9 cellular contexts compared by ENCODE assay signal in genomic region chr19:53308339-53308811, GRCh38. TPM values are rescaled to one million over a fixed set of nuclear protein-coding genes. Genes with fewer than 3 reads are reported as not detected.
DNase-seq lines count a peak whose midpoint lies in the region; ATAC-seq lines count a peak whose summit lies in the region.
"Had no signal": no experiment of that assay in that cellular context is flagged by ENCODE, and none has a peak within 500 bp of the region (broad histone marks: within the 10 kb centered on the region; RNA-seq: fewer than 3 reads in every experiment).

No MANE protein-coding gene starts in this region.

- H3K4me1 ChIP-seq in right cardiac atrium (ENCODE audit: control insufficient read depth, insufficient read depth, low read length): no peaks in the 10 kb centered on the region

- no peak overlapping the region for H3K27ac Mint-ChIP-seq in activated CD4-positive, alpha-beta memory T cell treated with anti-CD3 and anti-CD28 coated beads for 36 hours
- no peak overlapping the region for H3K27ac Mint-ChIP-seq in activated CD4-positive, alpha-beta memory T cell treated with anti-CD3 and anti-CD28 coated beads, Interleukin-2, amount 10 ng/mL, durations not matched to agents 7 days and 5 days

- 5% methylated on average over 32 of the region's 32 CpGs for whole genome bisulfite sequencing in right cardiac atrium

- no peak overlapping the region for H3K4me3 ChIP-seq in right cardiac atrium (ENCODE audit: low read length)
- peak overlapping the region; percentile 18 for H3K4me3 ChIP-seq in skeletal muscle cell (ENCODE audit: low read depth, low read length)

- no peaks in the 10 kb centered on the region for H3K27me3 ChIP-seq in right cardiac atrium (ENCODE audit: control insufficient read depth, insufficient read depth)

- no peaks in the 10 kb centered on the region for H3K9me3 ChIP-seq in right cardiac atrium (ENCODE audit: control insufficient read depth, low read length)

- POLR2A ChIA-PET in activated CD4-positive, alpha-beta memory T cell treated with anti-CD3 and anti-CD28 coated beads for 36 hours (lab: Charles Lee): no interaction called here
- POLR2A ChIA-PET in activated CD4-positive, alpha-beta memory T cell treated with anti-CD3 and anti-CD28 coated beads, Interleukin-2, amount 10 ng/mL, durations not matched to agents 7 days and 5 days (lab: Charles Lee): no interaction called here

- peaks cover 22% of the 10 kb centered on the region for H3K27me3 Mint-ChIP-seq in activated CD4-positive, alpha-beta memory T cell treated with anti-CD3 and anti-CD28 coated beads for 36 hours
- no peaks in the 10 kb centered on the region for H3K27me3 Mint-ChIP-seq in activated CD4-positive, alpha-beta memory T cell treated with anti-CD3 and anti-CD28 coated beads, Interleukin-2, amount 10 ng/mL, durations not matched to agents 7 days and 5 days

- peaks cover 30% of the 10 kb centered on the region for H3K9me3 Mint-ChIP-seq in activated CD4-positive, alpha-beta memory T cell treated with anti-CD3 and anti-CD28 coated beads for 36 hours
- H3K9me3 Mint-ChIP-seq in activated CD4-positive, alpha-beta memory T cell treated with anti-CD3 and anti-CD28 coated beads, Interleukin-2, amount 10 ng/mL, durations not matched to agents 7 days and 5 days: peaks cover 39% of the 10 kb centered on the region

- peak in 1 of 2 donors; percentile 32 for ATAC-seq in right cardiac atrium

- no peak overlapping the region for H3K27ac ChIP-seq in right cardiac atrium (ENCODE audit: low read length)

- peaks cover 9% of the 10 kb centered on the region for H3K36me3 Mint-ChIP-seq in activated CD4-positive, alpha-beta memory T cell treated with anti-CD3 and anti-CD28 coated beads for 36 hours
- H3K36me3 Mint-ChIP-seq in activated CD4-positive, alpha-beta memory T cell treated with anti-CD3 and anti-CD28 coated beads, Interleukin-2, amount 10 ng/mL, durations not matched to agents 7 days and 5 days (ENCODE audit: low read depth): no peaks in the 10 kb centered on the region

- peak; percentile 34 for DNase-seq in activated CD4-positive, alpha-beta memory T cell treated with anti-CD3 and anti-CD28 coated beads for 36 hours
- no peak for DNase-seq in activated CD4-positive, alpha-beta memory T cell treated with anti-CD3 and anti-CD28 coated beads, Interleukin-2, amount 10 ng/mL, durations not matched to agents 7 days and 5 days
- DNase-seq in SK-N-DZ (ENCODE audit: low spot score): peak; percentile 21
- DNase-seq in right cardiac atrium: peak in 2 of 3 donors; percentile 20 to 67
- no peak for DNase-seq in skeletal muscle cell (ENCODE audit: low read depth)
- DNase-seq in T-helper 9 cell: no peak
- DNase-seq in activated CD4-positive, CD25-positive, alpha-beta regulatory T cell treated with anti-CD3 and anti-CD28 coated beads, Interleukin-2, amount 50 U/mL, for 72 hours: no peak
- no peak for DNase-seq in SKM-1 treated with dmso at 0.1 percent for 144 hours (lab: John Stamatoyannopoulos, UW; ENCODE audit: unreplicated experiment)

- H3K4me3 Mint-ChIP-seq in activated CD4-positive, alpha-beta memory T cell treated with anti-CD3 and anti-CD28 coated beads for 36 hours: no peak overlapping the region
- no peak overlapping the region for H3K4me3 Mint-ChIP-seq in activated CD4-positive, alpha-beta memory T cell treated with anti-CD3 and anti-CD28 coated beads, Interleukin-2, amount 10 ng/mL, durations not matched to agents 7 days and 5 days

- intact Hi-C loops in activated CD4-positive, alpha-beta memory T cell treated with anti-CD3 and anti-CD28 coated beads for 36 hours (cut with micrococcal nuclease): no loop called here
- intact Hi-C loops in right cardiac atrium (cut with DNase I): no loop called here

- no peaks in the 10 kb centered on the region for H3K4me1 Mint-ChIP-seq in activated CD4-positive, alpha-beta memory T cell treated with anti-CD3 and anti-CD28 coated beads for 36 hours (ENCODE audit: low read depth)
- no peaks in the 10 kb centered on the region for H3K4me1 Mint-ChIP-seq in activated CD4-positive, alpha-beta memory T cell treated with anti-CD3 and anti-CD28 coated beads, Interleukin-2, amount 10 ng/mL, durations not matched to agents 7 days and 5 days

- CTCF ChIA-PET in activated CD4-positive, alpha-beta memory T cell treated with anti-CD3 and anti-CD28 coated beads for 36 hours (lab: Charles Lee): no interaction called here
- CTCF ChIA-PET in activated CD4-positive, alpha-beta memory T cell treated with anti-CD3 and anti-CD28 coated beads, Interleukin-2, amount 10 ng/mL, durations not matched to agents 7 days and 5 days (lab: Charles Lee): no interaction called here

RNA-seq across cellular contexts. Expression of gene ZNF845, which starts 25.2 kb away (rescaled TPM):
- 1 to 10 TPM; 5.7 to 5.8 TPM for total RNA-seq in activated CD4-positive, alpha-beta memory T cell treated with anti-CD3 and anti-CD28 coated beads for 36 hours
- total RNA-seq in activated CD4-positive, alpha-beta memory T cell treated with anti-CD3 and anti-CD28 coated beads, Interleukin-2, amount 10 ng/mL, durations not matched to agents 7 days and 5 days: 1 to 10 TPM; 9.9 to 10.0 TPM
- 2.7 and 2.8 TPM in 2 replicates for polyA plus RNA-seq in SK-N-DZ (2014; cell fraction: cytosol; rRNA removed)
- polyA plus RNA-seq in SK-N-DZ (2014; cell fraction: nucleus; rRNA removed): 1.3 and 1.4 TPM in 2 replicates
- total RNA-seq in right cardiac atrium: 1 to 10 TPM; 3.7 to 4.8 (median 4.4) TPM
- polyA plus RNA-seq in right cardiac atrium: 2.0 TPM

RNA-seq across cellular contexts. Expression of gene VN1R4, which starts 40.9 kb away (rescaled TPM):
- total RNA-seq in activated CD4-positive, alpha-beta memory T cell treated with anti-CD3 and anti-CD28 coated beads for 36 hours: not detected
- total RNA-seq in activated CD4-positive, alpha-beta memory T cell treated with anti-CD3 and anti-CD28 coated beads, Interleukin-2, amount 10 ng/mL, durations not matched to agents 7 days and 5 days: not detected
- polyA plus RNA-seq in SK-N-DZ (2014; cell fraction: cytosol; rRNA removed): not detected in 2 replicates
- not detected in 2 replicates for polyA plus RNA-seq in SK-N-DZ (2014; cell fraction: nucleus; rRNA removed)
- total RNA-seq in right cardiac atrium: not detected
- polyA plus RNA-seq in right cardiac atrium: not detected
- total RNA-seq: skeletal muscle tissue had no signal

RNA-seq across cellular contexts. Expression of gene VN1R2, which starts 50.3 kb away (rescaled TPM):
- not detected for total RNA-seq in activated CD4-positive, alpha-beta memory T cell treated with anti-CD3 and anti-CD28 coated beads for 36 hours
- not detected for total RNA-seq in activated CD4-positive, alpha-beta memory T cell treated with anti-CD3 and anti-CD28 coated beads, Interleukin-2, amount 10 ng/mL, durations not matched to agents 7 days and 5 days
- polyA plus RNA-seq in SK-N-DZ (2014; cell fraction: cytosol; rRNA removed): not detected in 2 replicates
- not detected in 2 replicates for polyA plus RNA-seq in SK-N-DZ (2014; cell fraction: nucleus; rRNA removed)
- not detected for total RNA-seq in right cardiac atrium
- polyA plus RNA-seq in right cardiac atrium: not detected
- total RNA-seq: skeletal muscle tissue had no signal

RNA-seq across cellular contexts. Expression of gene ZNF677, which starts 53.7 kb away (rescaled TPM):
- 1 to 10 TPM; 4.6 to 4.9 TPM for total RNA-seq in activated CD4-positive, alpha-beta memory T cell treated with anti-CD3 and anti-CD28 coated beads for 36 hours
- 1 to 10 TPM; 4.7 to 6.1 TPM for total RNA-seq in activated CD4-positive, alpha-beta memory T cell treated with anti-CD3 and anti-CD28 coated beads, Interleukin-2, amount 10 ng/mL, durations not matched to agents 7 days and 5 days
- polyA plus RNA-seq in SK-N-DZ (2014; cell fraction: cytosol; rRNA removed): 26.1 and 27.8 TPM in 2 replicates
- polyA plus RNA-seq in SK-N-DZ (2014; cell fraction: nucleus; rRNA removed): 5.8 and 11.6 TPM in 2 replicates
- 10 to 100 TPM; 18.7 to 27.9 (median 25.7) TPM for total RNA-seq in right cardiac atrium
- 18.8 TPM for polyA plus RNA-seq in right cardiac atrium

RNA-seq across cellular contexts. Expression of gene ZNF525, which starts 57.1 kb away (rescaled TPM):
- 10 to 100 TPM; 14.5 to 19.9 TPM for total RNA-seq in activated CD4-positive, alpha-beta memory T cell treated with anti-CD3 and anti-CD28 coated beads for 36 hours
- total RNA-seq in activated CD4-positive, alpha-beta memory T cell treated with anti-CD3 and anti-CD28 coated beads, Interleukin-2, amount 10 ng/mL, durations not matched to agents 7 days and 5 days: 10 to 100 TPM; 15.9 to 16.1 TPM
- polyA plus RNA-seq in SK-N-DZ (2014; cell fraction: cytosol; rRNA removed): 3.9 and 4.8 TPM in 2 replicates
- polyA plus RNA-seq in SK-N-DZ (2014; cell fraction: nucleus; rRNA removed): 4.6 and 8.4 TPM in 2 replicates
- 1 to 10 TPM; 5.4 to 9.3 (median 7.1) TPM for total RNA-seq in right cardiac atrium
- polyA plus RNA-seq in right cardiac atrium: 2.1 TPM

Comparison
In these comparisons a context has a peak if more than half of its experiments do, and no peak if none do; other contexts are left out.
1. DNase-seq: peak in activated CD4-positive, alpha-beta memory T cell treated with anti-CD3 and anti-CD28 coated beads for 36 hours (single experiment), SK-N-DZ (single experiment) and right cardiac atrium (2 of 3); none in activated CD4-positive, alpha-beta memory T cell treated with anti-CD3 and anti-CD28 coated beads, Interleukin-2, amount 10 ng/mL, durations not matched to agents 7 days and 5 days (single experiment), skeletal muscle cell (single experiment), T-helper 9 cell (single experiment), activated CD4-positive, CD25-positive, alpha-beta regulatory T cell treated with anti-CD3 and anti-CD28 coated beads, Interleukin-2, amount 50 U/mL, for 72 hours (single experiment) and SKM-1 treated with dmso at 0.1 percent for 144 hours (single experiment).